ENCODE assay signal across 17 cellular contexts in the genomic region with DNA sequence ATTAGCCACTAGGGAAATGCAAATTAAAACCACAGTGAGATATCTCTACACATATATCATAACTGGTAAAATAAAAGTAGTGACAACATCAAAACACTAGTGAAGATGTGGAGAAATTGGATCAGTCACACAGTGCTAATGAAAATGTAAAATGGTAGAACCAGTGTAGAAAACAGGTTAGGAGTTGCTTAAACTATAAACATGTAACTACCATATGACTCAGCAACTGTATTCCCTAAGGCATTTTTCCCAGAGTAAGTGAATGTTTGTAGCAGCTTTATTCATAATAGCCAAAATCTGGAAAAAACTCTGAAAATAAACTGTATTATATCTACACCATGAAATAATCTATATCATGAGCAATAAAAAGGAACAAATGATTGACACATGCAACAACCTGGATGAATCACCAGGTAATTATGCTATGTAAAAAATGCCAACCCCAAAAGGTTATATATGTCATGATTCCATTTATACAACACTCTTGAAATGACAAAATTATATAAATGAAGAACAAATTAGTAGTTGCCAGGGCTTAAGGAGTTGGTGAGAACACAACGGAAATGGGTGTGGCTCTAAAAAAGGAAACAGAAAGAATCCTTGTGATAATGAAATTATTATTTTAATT. TPM values are rescaled to one million over a fixed set of nuclear protein-coding genes. Genes with fewer than 3 reads are reported as not detected.
A peak's percentile ranks its signal among the peaks of the same experiment; 100 is the strongest.
DNase-seq lines count a peak whose midpoint lies in the region; ATAC-seq and TF ChIP-seq lines count a peak whose summit lies in the region.
"Had no signal": no experiment of that assay in that cellular context is flagged by ENCODE, and none has a peak within 500 bp of the region (broad histone marks: within the 10 kb centered on the region; RNA-seq: fewer than 3 reads in every experiment).

No MANE protein-coding gene starts in this region.

- peak; percentile 63 for ATAC-seq in stimulated activated naive CD8-positive, alpha-beta T cell treated with anti-CD3 and anti-CD28 coated beads, Interleukin-15, Interleukin-2, amounts not matched to agents 100 U/mL and 50 U/mL, for 24 hours
- ATAC-seq in stimulated activated naive CD8-positive, alpha-beta T cell treated with anti-CD3 and anti-CD28 coated beads, Interleukin-15, amount 100 ng/mL, for 72 hours, result no peak
- ATAC-seq in PC-3, result peak; percentile 66
- no peak for ATAC-seq in GM18520 (IDR thresholded peaks at IDR 0.05; ENCODE audit: unreplicated experiment)
- ATAC-seq: left ventricle myocardium superior had no signal

- H3K18ac ChIP-seq in mesendoderm (ENCODE audit: low read length), result no peak overlapping the region

- TF ChIP-seq POLR2A in prostate gland (IDR thresholded peaks at IDR 0.05), result no peak

- WGBS in prostate gland, result 82% methylated on average over 1 of the region's 1 CpG
- no CpG with 5 or more reads among the region's 1 CpG for WGBS in mesendoderm (ENCODE audit: extremely low coverage, insufficient coverage, low lambda C conversion rate)

- H4K8ac ChIP-seq in mesendoderm (ENCODE audit: low read depth, low read length), result no peak overlapping the region

- no peak overlapping the region for H3K23ac ChIP-seq in mesendoderm (ENCODE audit: low read length)

- peaks cover 11% of the 10 kb centered on the region for H3K4me1 Mint-ChIP-seq in stimulated activated naive CD8-positive, alpha-beta T cell treated with anti-CD3 and anti-CD28 coated beads, Interleukin-15, amount 100 ng/mL, for 72 hours
- H3K4me1 Mint-ChIP-seq: endodermal cell had no signal

- H3K56ac ChIP-seq in mesendoderm (ENCODE audit: low read length), result no peak overlapping the region

- H3F3A ChIP-seq in PC-3 (ENCODE audit: low read length, unreplicated experiment), result no peaks in the 10 kb centered on the region

- no peak overlapping the region for H3K4me3 Mint-ChIP-seq in stimulated activated naive CD8-positive, alpha-beta T cell treated with anti-CD3 and anti-CD28 coated beads, Interleukin-15, amount 100 ng/mL, for 72 hours
- H3K4me3 Mint-ChIP-seq: activated T-helper 1 cell treated with anti-CD3 and anti-CD28 coated beads, Interleukin-12 subunit alpha, Interleukin-12 subunit beta, Interleukin-2, Interleukin-4 antibody, amounts not matched to agents 30 ng/mL and 10 ng/mL and 1 ng/mL, durations not matched to agents 14 hours and 24 hours and 36 hours; endodermal cell had no signal

- no peak overlapping the region for H3K27ac ChIP-seq in PC-3 (ENCODE audit: low read length)
- H3K27ac ChIP-seq in prostate gland, result no peak overlapping the region
- no peak overlapping the region for H3K27ac ChIP-seq in mesendoderm (ENCODE audit: low read depth, low read length)
- H3K27ac ChIP-seq: HL-60, sigmoid colon, VCaP had no signal

- H3K4me1 ChIP-seq in PC-3 (ENCODE audit: insufficient read depth, low read length) (peaks cover 4% of the 10 kb centered on the region; the same call in 1 of the 2 replicates), prostate gland (replicated peaks) (no peaks in the 10 kb centered on the region), mesendoderm (ENCODE audit: control insufficient read depth, low read depth, low read length) (no peaks in the 10 kb centered on the region)
- H3K4me1 ChIP-seq: sigmoid colon had no signal

- no peaks in the 10 kb centered on the region for H3K9me3 ChIP-seq in PC-3 (ENCODE audit: low read length)
- no peaks in the 10 kb centered on the region for H3K9me3 ChIP-seq in prostate gland
- H3K9me3 ChIP-seq: sigmoid colon had no signal

- no peaks in the 10 kb centered on the region for H3K9me3 Mint-ChIP-seq in stimulated activated naive CD8-positive, alpha-beta T cell treated with anti-CD3 and anti-CD28 coated beads, Interleukin-15, amount 100 ng/mL, for 72 hours
- H3K9me3 Mint-ChIP-seq: activated T-helper 1 cell treated with anti-CD3 and anti-CD28 coated beads, Interleukin-12 subunit alpha, Interleukin-12 subunit beta, Interleukin-2, Interleukin-4 antibody, amounts not matched to agents 30 ng/mL and 10 ng/mL and 1 ng/mL, durations not matched to agents 14 hours and 24 hours and 36 hours had no signal

- no peak overlapping the region for H3K27ac Mint-ChIP-seq in stimulated activated naive CD8-positive, alpha-beta T cell treated with anti-CD3 and anti-CD28 coated beads, Interleukin-15, amount 100 ng/mL, for 72 hours
- H3K27ac Mint-ChIP-seq: activated T-helper 1 cell treated with anti-CD3 and anti-CD28 coated beads, Interleukin-12 subunit alpha, Interleukin-12 subunit beta, Interleukin-2, Interleukin-4 antibody, amounts not matched to agents 30 ng/mL and 10 ng/mL and 1 ng/mL, durations not matched to agents 14 hours and 24 hours and 36 hours had no signal

- H3K79me1 ChIP-seq in mesendoderm (ENCODE audit: low read length), result no peaks in the 10 kb centered on the region

- H3K27me3 ChIP-seq in PC-3 (ENCODE audit: low read length) (no peaks in the 10 kb centered on the region), prostate gland (replicated peaks; ENCODE audit: insufficient read depth) (no peaks in the 10 kb centered on the region), mesendoderm (ENCODE audit: insufficient read depth, low read length, poor library complexity) (no peaks in the 10 kb centered on the region)
- H3K27me3 ChIP-seq: sigmoid colon had no signal

- no peak overlapping the region for H4K5ac ChIP-seq in mesendoderm (ENCODE audit: low read length)

- no peaks in the 10 kb centered on the region for H4K20me1 ChIP-seq in PC-3 (ENCODE audit: low read length)

- peaks cover 20% of the 10 kb centered on the region for H3K36me3 ChIP-seq in PC-3 (ENCODE audit: low read depth, low read length)
- H3K36me3 ChIP-seq in prostate gland, result no peaks in the 10 kb centered on the region
- H3K36me3 ChIP-seq in mesendoderm (ENCODE audit: control insufficient read depth, insufficient read depth, low read length), result peaks cover 1% of the 10 kb centered on the region

- no peak overlapping the region for H3K4me2 ChIP-seq in PC-3 (ENCODE audit: low read length)
- H3K4me2 ChIP-seq in mesendoderm (ENCODE audit: low read length), result no peak overlapping the region

- DNase-seq in stimulated activated naive CD8-positive, alpha-beta T cell treated with anti-CD3 and anti-CD28 coated beads, Interleukin-15, Interleukin-2, amounts not matched to agents 100 U/mL and 50 U/mL, for 24 hours, result no peak
- DNase-seq in stimulated activated naive CD8-positive, alpha-beta T cell treated with anti-CD3 and anti-CD28 coated beads, Interleukin-15, amount 100 ng/mL, for 72 hours, result no peak
- DNase-seq in PC-3 (peak; percentile 62), fibroblast of mammary gland (ENCODE audit: low read depth) (peak; percentile 75), prostate gland (ENCODE audit: low spot score) (no peak), mesendoderm (no peak), SK-N-DZ (ENCODE audit: low spot score) (no peak)
- DNase-seq: endodermal cell; left ventricle myocardium superior; NCI-H1105 treated with DMSO at 0.1 percent for 48 hours; sigmoid colon; stimulated activated CD4-positive, alpha-beta T cell treated with anti-CD3 and anti-CD28 coated beads, Interleukin-2, amount 100 ng/mL, for 24 hours; substantia nigra had no signal

- H3K4ac ChIP-seq in mesendoderm (ENCODE audit: low read depth, low read length), result no peak overlapping the region

- no peak overlapping the region for H2BK5ac ChIP-seq in mesendoderm (ENCODE audit: low read length)

- CTCF ChIA-PET in PC-3 (lab: Charles Lee), result no interaction called here

- no peaks in the 10 kb centered on the region for H3K27me3 Mint-ChIP-seq in stimulated activated naive CD8-positive, alpha-beta T cell treated with anti-CD3 and anti-CD28 coated beads, Interleukin-15, amount 100 ng/mL, for 72 hours

- no peak overlapping the region for H2AK5ac ChIP-seq in mesendoderm (ENCODE audit: low read length)

- H3K9ac ChIP-seq in PC-3 (ENCODE audit: low read length) (no peak overlapping the region), mesendoderm (ENCODE audit: low read length) (no peak overlapping the region)

- POLR2A ChIA-PET in PC-3 (lab: Charles Lee; ENCODE audit: unreplicated experiment), result no interaction called here

- H2BK15ac ChIP-seq in mesendoderm (replicated peaks; ENCODE audit: low read depth), result no peak overlapping the region

- TF ChIP-seq CTCF in PC-3 (conservative IDR thresholded peaks at IDR 0.05; ENCODE audit: low read depth, low read length), result no peak
- TF ChIP-seq CTCF in fibroblast of mammary gland (conservative IDR thresholded peaks at IDR 0.05; ENCODE audit: control insufficient read depth, insufficient read depth, low read depth, low read length), result no peak
- TF ChIP-seq CTCF in prostate gland (IDR thresholded peaks at IDR 0.05), result no peak

- BruUV-seq in PC-3 (replicated peaks; lab: Mats Ljungman, UMichigan), result no TSS peak

- no peak overlapping the region for H2AFZ ChIP-seq in PC-3 (ENCODE audit: low read length)

- no peaks in the 10 kb centered on the region for H3K9me2 ChIP-seq in PC-3 (replicated peaks; ENCODE audit: low read length)

- no peak overlapping the region for H2BK120ac ChIP-seq in mesendoderm (ENCODE audit: low read depth, low read length)

- intact Hi-C loops in PC-3 (cut with micrococcal nuclease), result no loop called here
- intact Hi-C loops in prostate gland (cut with DNase I), result no loop called here

- H3K79me2 ChIP-seq in PC-3 (ENCODE audit: low read length), result no peaks in the 10 kb centered on the region
- H3K79me2 ChIP-seq in mesendoderm (ENCODE audit: control insufficient read depth, insufficient read depth, low read length), result no peaks in the 10 kb centered on the region

- H3K4me3 ChIP-seq in PC-3 (ENCODE audit: low read length) (no peak overlapping the region), fibroblast of mammary gland (ENCODE audit: control insufficient read depth, low read depth, low read length) (no peak overlapping the region), prostate gland (no peak overlapping the region), mesendoderm (ENCODE audit: low read length) (no peak overlapping the region)
- H3K4me3 ChIP-seq: sigmoid colon had no signal

RNA-seq across cellular contexts. Expression of a gene that starts 22.8 kb away (rescaled TPM):
- total RNA-seq in PC-3 (2014; rRNA removed) (4.5 and 5.2 TPM in 2 replicates), prostate gland (10 to 100 TPM; 19.5 to 33.9 TPM)
- polyA plus RNA-seq in mesendoderm (2013, experiment 1 of 2), result 9.5 TPM
- polyA plus RNA-seq in mesendoderm (2013, experiment 2 of 2), result 10.9 TPM
- polyA plus RNA-seq in SK-N-DZ (2014; cell fraction: cytosol; rRNA removed), result 47.2 and 48.0 TPM in 2 replicates
- 69.6 and 168 TPM in 2 replicates for polyA plus RNA-seq in SK-N-DZ (2014; cell fraction: nucleus; rRNA removed)

RNA-seq across cellular contexts. Expression of a gene that starts 22.9 kb away (rescaled TPM):
- 21.4 and 37.5 TPM in 2 replicates for total RNA-seq in PC-3 (2014; rRNA removed)
- 10 to 100 TPM; 11.0 to 24.9 TPM for total RNA-seq in prostate gland
- 66.7 TPM for polyA plus RNA-seq in mesendoderm (2013, experiment 1 of 2)
- polyA plus RNA-seq in mesendoderm (2013, experiment 2 of 2), result 68.2 TPM
- 45.4 and 51.3 TPM in 2 replicates for polyA plus RNA-seq in SK-N-DZ (2014; cell fraction: cytosol; rRNA removed)
- 67.1 and 71.0 TPM in 2 replicates for polyA plus RNA-seq in SK-N-DZ (2014; cell fraction: nucleus; rRNA removed)

Comparison
In these comparisons a context has a peak if more than half of its experiments do, and no peak if none do; other contexts are left out.
1. ATAC-seq: peak in stimulated activated naive CD8-positive, alpha-beta T cell treated with anti-CD3 and anti-CD28 coated beads, Interleukin-15, Interleukin-2, amounts not matched to agents 100 U/mL and 50 U/mL, for 24 hours (single experiment) and PC-3 (single experiment); none in stimulated activated naive CD8-positive, alpha-beta T cell treated with anti-CD3 and anti-CD28 coated beads, Interleukin-15, amount 100 ng/mL, for 72 hours (single experiment) and GM18520 (single experiment).
2. DNase-seq: peak in PC-3 (single experiment) and fibroblast of mammary gland (single experiment); none in stimulated activated naive CD8-positive, alpha-beta T cell treated with anti-CD3 and anti-CD28 coated beads, Interleukin-15, Interleukin-2, amounts not matched to agents 100 U/mL and 50 U/mL, for 24 hours (single experiment), stimulated activated naive CD8-positive, alpha-beta T cell treated with anti-CD3 and anti-CD28 coated beads, Interleukin-15, amount 100 ng/mL, for 72 hours (0 of 2), prostate gland (single experiment), mesendoderm (single experiment) and SK-N-DZ (single experiment).